Comparison of ENCODE assay signal across 17 cellular contexts in genomic region chr9:95433096-95433852, GRCh38.
DNase-seq lines count a peak whose midpoint lies in the region; ATAC-seq and TF ChIP-seq lines count a peak whose summit lies in the region.
"Had no signal": no experiment of that assay in that cellular context is flagged by ENCODE, and none has a peak within 500 bp of the region (broad histone marks: within the 10 kb centered on the region; RNA-seq: fewer than 3 reads in every experiment).

No MANE protein-coding gene starts in this region.

- H3K4me3 ChIP-seq in choroid plexus epithelial cell (ENCODE audit: low read depth, low read length): no peak overlapping the region
- H3K4me3 ChIP-seq: A549, GM23248 had no signal

- no peak for ATAC-seq in HG03097 (IDR thresholded peaks at IDR 0.05; ENCODE audit: low FRiP score, unreplicated experiment)
- ATAC-seq in HG02840 (IDR thresholded peaks at IDR 0.05; ENCODE audit: low FRiP score, unreplicated experiment): no peak
- ATAC-seq: A549, Right ventricle myocardium inferior had no signal

- no peak for TF ChIP-seq CTCF in choroid plexus epithelial cell (conservative IDR thresholded peaks at IDR 0.05; ENCODE audit: low read depth, low read length)

- DNase-seq in NCI-H748 (lab: John Stamatoyannopoulos, UW; ENCODE audit: unreplicated experiment): peak; percentile 25
- DNase-seq in NCI-H748 treated with DMSO at 0.1 percent for 48 hours (lab: John Stamatoyannopoulos, UW): no peak
- peak; percentile 33 for DNase-seq in COR-L47 (lab: John Stamatoyannopoulos, UW)
- peak; percentile 67 for DNase-seq in NOMO-1 treated with DMSO at 0.1 percent for 48 hours (lab: John Stamatoyannopoulos, UW; ENCODE audit: unreplicated experiment)
- DNase-seq in choroid plexus epithelial cell (ENCODE audit: low read depth): peak; percentile 13
- no peak for DNase-seq in DMS153 (lab: John Stamatoyannopoulos, UW)
- DNase-seq: CD4-positive, CD25-positive, alpha-beta regulatory T cell; DND-41; GM23248; Kasumi-1; NCI-H146; NCI-H446; SK-N-SH had no signal

Comparison
In these comparisons a context has a peak if more than half of its experiments do, and no peak if none do; other contexts are left out.
1. DNase-seq: peak in NCI-H748 (single experiment), COR-L47 (single experiment), NOMO-1 treated with DMSO at 0.1 percent for 48 hours (single experiment) and choroid plexus epithelial cell (single experiment); none in NCI-H748 treated with DMSO at 0.1 percent for 48 hours (single experiment) and DMS153 (single experiment).